In genomic region chr18:60372141-60372540, GRCh38 we compare ENCODE assay signal across 17 cellular contexts. TPM values are rescaled to one million over a fixed set of nuclear protein-coding genes. Genes with fewer than 3 reads are reported as not detected.
DNase-seq lines count a peak whose midpoint lies in the region; ATAC-seq and TF ChIP-seq lines count a peak whose summit lies in the region.
"Had no signal": no experiment of that assay in that cellular context is flagged by ENCODE, and none has a peak within 500 bp of the region (broad histone marks: within the 10 kb centered on the region; RNA-seq: fewer than 3 reads in every experiment).

No MANE protein-coding gene starts in this region.

- H3K4me3 Mint-ChIP-seq in endodermal cell (no peak overlapping the region), neural progenitor cell (peak overlapping the region; percentile 75)
- H3K4me3 Mint-ChIP-seq: activated B cell treated with CpG ODN at 0.5 μM for 24 hours had no signal

- H3K4me1 Mint-ChIP-seq in endodermal cell (peaks cover 10% of the 10 kb centered on the region), neural progenitor cell (peaks cover 19% of the 10 kb centered on the region)

- peak overlapping the region; percentile 54 for H3K4me2 ChIP-seq in BLaER1
- no peak overlapping the region for H3K4me2 ChIP-seq in neural progenitor cell

- H3K27me3 Mint-ChIP-seq in endodermal cell (ENCODE audit: insufficient read depth), result no peaks in the 10 kb centered on the region
- no peaks in the 10 kb centered on the region for H3K27me3 Mint-ChIP-seq in neural progenitor cell (ENCODE audit: insufficient read depth, low read depth)
- H3K27me3 Mint-ChIP-seq: activated B cell treated with CpG ODN at 0.5 μM for 24 hours had no signal

- 66 to 87% methylated on average over 4 to 5 of the region's 5 CpGs for whole genome bisulfite sequencing in endodermal cell (ENCODE audit: insufficient coverage in 1 of 2, insufficient read length in 1 of 2), 2 experiments

- H3K36me3 ChIP-seq in BLaER1 (no peaks in the 10 kb centered on the region), endodermal cell (ENCODE audit: control insufficient read depth, insufficient read depth, low read length) (no peaks in the 10 kb centered on the region), neural progenitor cell (no peaks in the 10 kb centered on the region)
- H3K36me3 ChIP-seq: MG63, stomach had no signal

- TF ChIP-seq CTCF in endodermal cell (conservative IDR thresholded peaks at IDR 0.05), result no peak
- TF ChIP-seq CTCF in neural progenitor cell (IDR thresholded peaks at IDR 0.05), result no peak

- H3K27ac Mint-ChIP-seq in endodermal cell, result no peak overlapping the region
- no peak overlapping the region for H3K27ac Mint-ChIP-seq in neural progenitor cell
- H3K27ac Mint-ChIP-seq: activated B cell treated with CpG ODN at 0.5 μM for 24 hours had no signal

- H3K79me2 ChIP-seq in neural progenitor cell (ENCODE audit: low read depth), result no peaks in the 10 kb centered on the region

- H3K9ac ChIP-seq in BLaER1 (no peak overlapping the region), endodermal cell (ENCODE audit: extremely low read depth, low read length, poor library complexity, severe bottlenecking) (no peak overlapping the region), neural progenitor cell (no peak overlapping the region)

- H3K36me3 Mint-ChIP-seq in endodermal cell (ENCODE audit: low read depth), result no peaks in the 10 kb centered on the region
- H3K36me3 Mint-ChIP-seq in neural progenitor cell, result no peaks in the 10 kb centered on the region

- no peaks in the 10 kb centered on the region for H3K9me3 ChIP-seq in BLaER1
- no peaks in the 10 kb centered on the region for H3K9me3 ChIP-seq in endodermal cell (ENCODE audit: control insufficient read depth, low read length)
- H3K9me3 ChIP-seq in neural progenitor cell (ENCODE audit: low read depth), result no peaks in the 10 kb centered on the region
- H3K9me3 ChIP-seq: MG63, psoas muscle, stomach had no signal

- peak overlapping the region; percentile 81 for H2AFZ ChIP-seq in neural progenitor cell (replicated peaks)

- H3K27me3 ChIP-seq in BLaER1, result no peaks in the 10 kb centered on the region
- H3K27me3 ChIP-seq in endodermal cell (ENCODE audit: control insufficient read depth, insufficient read depth, low read length, poor library complexity, severe bottlenecking), result no peaks in the 10 kb centered on the region
- no peaks in the 10 kb centered on the region for H3K27me3 ChIP-seq in neural progenitor cell
- H3K27me3 ChIP-seq: MG63, stomach had no signal

- ATAC-seq in HG02571 (IDR thresholded peaks at IDR 0.05; ENCODE audit: unreplicated experiment) (no peak), GM18517 (IDR thresholded peaks at IDR 0.05; ENCODE audit: unreplicated experiment) (no peak)
- ATAC-seq: psoas muscle had no signal

- no peaks in the 10 kb centered on the region for H3F3A ChIP-seq in neural progenitor cell (ENCODE audit: low read depth)

- DNase-seq in NCI-H69 (lab: John Stamatoyannopoulos, UW) (peak; percentile 65), endodermal cell (peak; percentile 44), neural progenitor cell (ENCODE audit: low spot score) (no peak), HT-29 (ENCODE audit: low spot score) (no peak)
- DNase-seq: activated B cell treated with CpG ODN at 0.5 μM for 24 hours; activated effector memory CD4-positive, alpha-beta T cell treated with anti-CD3 and anti-CD28 coated beads, Interleukin-2, amount 50 U/mL, for 16 hours; cortex of kidney; psoas muscle; RPMI8226; stimulated activated CD4-positive, alpha-beta T cell treated with anti-CD3 and anti-CD28 coated beads, Interleukin-15, amount 100 ng/mL, for 24 hours; stomach had no signal

- H3K4me3 ChIP-seq in BLaER1, result no peak overlapping the region
- H3K4me3 ChIP-seq in endodermal cell (ENCODE audit: low read length), result no peak overlapping the region
- H3K4me3 ChIP-seq in neural progenitor cell, result no peak overlapping the region
- H3K4me3 ChIP-seq: MG63, psoas muscle had no signal

- H3K4me1 ChIP-seq in BLaER1 (peaks cover 13% of the 10 kb centered on the region), endodermal cell (ENCODE audit: control insufficient read depth, insufficient read depth, low read length) (no peaks in the 10 kb centered on the region), neural progenitor cell (peaks cover 7% of the 10 kb centered on the region)
- H3K4me1 ChIP-seq: psoas muscle, stomach had no signal

- H3K27ac ChIP-seq in BLaER1 (no peak overlapping the region), endodermal cell (ENCODE audit: low read depth, low read length) (peak overlapping the region; percentile 47), neural progenitor cell (no peak overlapping the region)
- H3K27ac ChIP-seq: epithelial cell of prostate, psoas muscle, stomach had no signal

- H4K20me1 ChIP-seq in BLaER1, result no peaks in the 10 kb centered on the region
- no peaks in the 10 kb centered on the region for H4K20me1 ChIP-seq in neural progenitor cell (ENCODE audit: low read depth)

- H3K9me3 Mint-ChIP-seq in endodermal cell (peaks cover 6% of the 10 kb centered on the region), neural progenitor cell (no peaks in the 10 kb centered on the region)
- H3K9me3 Mint-ChIP-seq: activated B cell treated with CpG ODN at 0.5 μM for 24 hours had no signal

RNA-seq across cellular contexts. Expression of gene MC4R, which starts 0.4 kb away (rescaled TPM):
- total RNA-seq in endodermal cell (not detected), neural progenitor cell (ENCODE audit: low replicate concordance) (0.15 and 0.19 TPM in 2 replicates)
- polyA plus RNA-seq in endodermal cell (2013, experiment 1 of 2), result 0.39 TPM
- 0.37 TPM for polyA plus RNA-seq in endodermal cell (2013, experiment 2 of 2)
- not detected in 2 replicates for total RNA-seq in HT-29 (2014; rRNA removed; shearing (Covaris generic))
- total RNA-seq: activated B cell treated with CpG ODN at 0.5 μM for 24 hours; psoas muscle; T-helper 1 cell treated with Interleukin-12 subunit alpha and Interleukin-12 subunit beta and Interleukin-4 antibody, amounts not matched to agents 30 ng/mL and 1 ng/mL, for 36 hours had no signal
- polyA plus RNA-seq: psoas muscle, stomach had no signal

Comparison
In these comparisons a context has a peak if more than half of its experiments do, and no peak if none do; other contexts are left out.
1. DNase-seq: peak in NCI-H69 (single experiment) and endodermal cell (single experiment); none in neural progenitor cell (single experiment) and HT-29 (single experiment).